In the genomic region with DNA sequence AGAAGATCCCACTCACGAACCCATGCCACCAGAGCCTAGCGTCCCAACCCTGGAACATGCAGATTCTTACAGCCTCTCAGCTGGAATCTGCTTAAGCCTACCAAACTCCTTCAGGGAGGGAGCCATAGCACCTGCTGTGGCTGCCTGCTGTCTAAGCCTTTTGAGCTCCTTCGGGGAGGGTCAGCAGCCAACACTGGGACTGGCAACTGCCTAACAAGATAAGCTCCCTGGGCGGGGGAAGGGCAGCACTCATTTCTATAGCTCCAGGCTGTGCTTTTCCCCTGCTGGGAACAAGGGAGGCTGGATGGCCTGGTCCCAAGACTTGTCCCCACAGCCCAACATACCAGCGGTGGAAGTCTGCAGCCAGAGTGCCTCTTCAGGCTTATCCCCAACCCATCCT, we compare ENCODE assay signal across 18 cellular contexts.
DNase-seq lines count a peak whose midpoint lies in the region; TF ChIP-seq lines count a peak whose summit lies in the region.
"Had no signal": no experiment of that assay in that cellular context is flagged by ENCODE, and none has a peak within 500 bp of the region (broad histone marks: within the 10 kb centered on the region; RNA-seq: fewer than 3 reads in every experiment).

No MANE protein-coding gene starts in this region.

- H3K4me1 Mint-ChIP-seq in endodermal cell = peaks cover 2% of the 10 kb centered on the region
- H3K4me1 Mint-ChIP-seq in neural progenitor cell = no peaks in the 10 kb centered on the region
- H3K4me1 Mint-ChIP-seq in nephron progenitor cell = no peaks in the 10 kb centered on the region
- no peaks in the 10 kb centered on the region for H3K4me1 Mint-ChIP-seq in activated T-helper 1 cell treated with anti-CD3 and anti-CD28 coated beads, Interleukin-12 subunit alpha, Interleukin-12 subunit beta, Interleukin-2, Interleukin-4 antibody, amounts not matched to agents 30 ng/mL and 10 ng/mL and 1 ng/mL, durations not matched to agents 14 hours and 24 hours and 36 hours (ENCODE audit: low read depth)

- WGBS in endodermal cell (ENCODE audit: insufficient coverage in 1 of 2, insufficient read length in 1 of 2), 2 experiments = 77 to 82% methylated on average over 2 to 5 of the region's 5 CpGs

- peaks cover 3% of the 10 kb centered on the region for H3K4me1 ChIP-seq in endodermal cell (ENCODE audit: control insufficient read depth, insufficient read depth, low read length)
- no peaks in the 10 kb centered on the region for H3K4me1 ChIP-seq in neural progenitor cell
- H3K4me1 ChIP-seq in osteoblast (ENCODE audit: insufficient read depth, low read length) = no peaks in the 10 kb centered on the region
- H3K4me1 ChIP-seq: A549 had no signal

- H3K9ac ChIP-seq in endodermal cell (ENCODE audit: extremely low read depth, low read length, poor library complexity, severe bottlenecking) (no peak overlapping the region), neural progenitor cell (no peak overlapping the region)

- DNase-seq in NCI-H524 (lab: John Stamatoyannopoulos, UW) (peak; percentile 54 to 85), NCI-H524 treated with DMSO at 0.1 percent for 48 hours (lab: John Stamatoyannopoulos, UW) (no peak), WERI-Rb-1 (peak; percentile 87), endodermal cell (peak; percentile 82), neural progenitor cell (ENCODE audit: low spot score) (peak; percentile 50), osteoblast (ENCODE audit: insufficient read length, low spot score, missing footprints) (no peak), nephron progenitor cell (no peak)
- no peak for DNase-seq in activated T-helper 1 cell treated with anti-CD3 and anti-CD28 coated beads, Interleukin-12 subunit alpha, Interleukin-12 subunit beta, Interleukin-2, Interleukin-4 antibody, amounts not matched to agents 30 ng/mL and 10 ng/mL and 1 ng/mL, durations not matched to agents 14 hours and 24 hours and 36 hours (ENCODE audit: low spot score)
- DNase-seq: AML-193; CD4-positive, alpha-beta T cell; DMS153; DMS79; GF-D8; GOT3; H9 had no signal

- no peak overlapping the region for H3K27ac Mint-ChIP-seq in endodermal cell
- no peak overlapping the region for H3K27ac Mint-ChIP-seq in neural progenitor cell
- no peak overlapping the region for H3K27ac Mint-ChIP-seq in nephron progenitor cell
- H3K27ac Mint-ChIP-seq in activated T-helper 1 cell treated with anti-CD3 and anti-CD28 coated beads, Interleukin-12 subunit alpha, Interleukin-12 subunit beta, Interleukin-2, Interleukin-4 antibody, amounts not matched to agents 30 ng/mL and 10 ng/mL and 1 ng/mL, durations not matched to agents 14 hours and 24 hours and 36 hours = no peak overlapping the region
- H3K27ac Mint-ChIP-seq: CD4-positive, alpha-beta T cell; H9 had no signal

- intact Hi-C loops in activated T-helper 1 cell treated with anti-CD3 and anti-CD28 coated beads, Interleukin-12 subunit alpha, Interleukin-12 subunit beta, Interleukin-2, Interleukin-4 antibody, amounts not matched to agents 30 ng/mL and 10 ng/mL and 1 ng/mL, durations not matched to agents 14 hours and 24 hours and 36 hours (cut with micrococcal nuclease) = no loop called here

- H3K27me3 Mint-ChIP-seq in endodermal cell (ENCODE audit: insufficient read depth) (peaks cover 36% of the 10 kb centered on the region), neural progenitor cell (ENCODE audit: insufficient read depth, low read depth) (no peaks in the 10 kb centered on the region), nephron progenitor cell (ENCODE audit: low read depth, poor library complexity) (no peaks in the 10 kb centered on the region)
- no peaks in the 10 kb centered on the region for H3K27me3 Mint-ChIP-seq in activated T-helper 1 cell treated with anti-CD3 and anti-CD28 coated beads, Interleukin-12 subunit alpha, Interleukin-12 subunit beta, Interleukin-2, Interleukin-4 antibody, amounts not matched to agents 30 ng/mL and 10 ng/mL and 1 ng/mL, durations not matched to agents 14 hours and 24 hours and 36 hours (ENCODE audit: insufficient read depth)

- H3K4me2 ChIP-seq in neural progenitor cell = no peak overlapping the region
- no peak overlapping the region for H3K4me2 ChIP-seq in osteoblast (ENCODE audit: insufficient read depth, low read length)
- H3K4me2 ChIP-seq: A549 had no signal

- no peaks in the 10 kb centered on the region for H3F3A ChIP-seq in neural progenitor cell (ENCODE audit: low read depth)

- no peaks in the 10 kb centered on the region for H3K27me3 ChIP-seq in WERI-Rb-1 (ENCODE audit: insufficient read depth, low read depth, severe bottlenecking)
- peaks cover 28% of the 10 kb centered on the region for H3K27me3 ChIP-seq in endodermal cell (ENCODE audit: control insufficient read depth, insufficient read depth, low read length, poor library complexity, severe bottlenecking)
- H3K27me3 ChIP-seq in neural progenitor cell = no peaks in the 10 kb centered on the region
- no peaks in the 10 kb centered on the region for H3K27me3 ChIP-seq in osteoblast (ENCODE audit: insufficient read depth, low read length)

- no peaks in the 10 kb centered on the region for H3K9me3 ChIP-seq in WERI-Rb-1 (ENCODE audit: severe bottlenecking)
- H3K9me3 ChIP-seq in endodermal cell (ENCODE audit: control insufficient read depth, low read length) = peaks cover 4% of the 10 kb centered on the region
- H3K9me3 ChIP-seq in neural progenitor cell (ENCODE audit: low read depth) = no peaks in the 10 kb centered on the region
- no peaks in the 10 kb centered on the region for H3K9me3 ChIP-seq in osteoblast (ENCODE audit: low read depth, low read length)
- H3K9me3 ChIP-seq: A549 had no signal

- peaks cover 35% of the 10 kb centered on the region for H3K9me3 Mint-ChIP-seq in endodermal cell
- peaks cover 3% of the 10 kb centered on the region for H3K9me3 Mint-ChIP-seq in neural progenitor cell
- peaks cover 47% of the 10 kb centered on the region for H3K9me3 Mint-ChIP-seq in nephron progenitor cell
- H3K9me3 Mint-ChIP-seq in activated T-helper 1 cell treated with anti-CD3 and anti-CD28 coated beads, Interleukin-12 subunit alpha, Interleukin-12 subunit beta, Interleukin-2, Interleukin-4 antibody, amounts not matched to agents 30 ng/mL and 10 ng/mL and 1 ng/mL, durations not matched to agents 14 hours and 24 hours and 36 hours = peaks cover 6% of the 10 kb centered on the region

- H3K36me3 ChIP-seq in WERI-Rb-1 (no peaks in the 10 kb centered on the region), endodermal cell (ENCODE audit: control insufficient read depth, insufficient read depth, low read length) (no peaks in the 10 kb centered on the region), neural progenitor cell (no peaks in the 10 kb centered on the region), osteoblast (ENCODE audit: insufficient read depth, low read length) (no peaks in the 10 kb centered on the region)

- H4K20me1 ChIP-seq in neural progenitor cell (ENCODE audit: low read depth) (no peaks in the 10 kb centered on the region), osteoblast (ENCODE audit: insufficient read depth, low read length) (no peaks in the 10 kb centered on the region)

- H2AFZ ChIP-seq in neural progenitor cell (replicated peaks) (no peak overlapping the region), osteoblast (ENCODE audit: low read length) (no peak overlapping the region)

- H3K4me3 ChIP-seq in WERI-Rb-1 (ENCODE audit: low read depth, low read length) (no peak overlapping the region), endodermal cell (ENCODE audit: low read length) (peak overlapping the region; percentile 15), neural progenitor cell (no peak overlapping the region), osteoblast (ENCODE audit: insufficient read depth, low read length) (no peak overlapping the region)
- H3K4me3 ChIP-seq: A549 had no signal

- H3K4me3 Mint-ChIP-seq in endodermal cell = no peak overlapping the region
- H3K4me3 Mint-ChIP-seq in neural progenitor cell = no peak overlapping the region
- no peak overlapping the region for H3K4me3 Mint-ChIP-seq in nephron progenitor cell
- H3K4me3 Mint-ChIP-seq in activated T-helper 1 cell treated with anti-CD3 and anti-CD28 coated beads, Interleukin-12 subunit alpha, Interleukin-12 subunit beta, Interleukin-2, Interleukin-4 antibody, amounts not matched to agents 30 ng/mL and 10 ng/mL and 1 ng/mL, durations not matched to agents 14 hours and 24 hours and 36 hours = no peak overlapping the region
- H3K4me3 Mint-ChIP-seq: CD4-positive, alpha-beta T cell; H9 had no signal

- peaks cover 3% of the 10 kb centered on the region for H3K36me3 Mint-ChIP-seq in endodermal cell (ENCODE audit: low read depth)
- no peaks in the 10 kb centered on the region for H3K36me3 Mint-ChIP-seq in neural progenitor cell
- H3K36me3 Mint-ChIP-seq in nephron progenitor cell (ENCODE audit: low read depth) = peaks cover 9% of the 10 kb centered on the region
- no peaks in the 10 kb centered on the region for H3K36me3 Mint-ChIP-seq in activated T-helper 1 cell treated with anti-CD3 and anti-CD28 coated beads, Interleukin-12 subunit alpha, Interleukin-12 subunit beta, Interleukin-2, Interleukin-4 antibody, amounts not matched to agents 30 ng/mL and 10 ng/mL and 1 ng/mL, durations not matched to agents 14 hours and 24 hours and 36 hours (ENCODE audit: low read depth)

- TF ChIP-seq CTCF in WERI-Rb-1 (IDR thresholded peaks at IDR 0.05; ENCODE audit: low read depth, low read length) (no peak), endodermal cell (conservative IDR thresholded peaks at IDR 0.05) (no peak), neural progenitor cell (IDR thresholded peaks at IDR 0.05) (no peak), osteoblast (IDR thresholded peaks at IDR 0.05; ENCODE audit: extremely low read depth, low read depth, low read length) (no peak), nephron progenitor cell (IDR thresholded peaks at IDR 0.05) (no peak)

- no peak overlapping the region for H3K27ac ChIP-seq in WERI-Rb-1
- no peak overlapping the region for H3K27ac ChIP-seq in endodermal cell (ENCODE audit: low read depth, low read length)
- no peak overlapping the region for H3K27ac ChIP-seq in neural progenitor cell
- no peak overlapping the region for H3K27ac ChIP-seq in osteoblast (ENCODE audit: low read depth, low read length)
- H3K27ac ChIP-seq: 22Rv1, A549, C4-2B had no signal

- H3K79me2 ChIP-seq in neural progenitor cell (ENCODE audit: low read depth) (no peaks in the 10 kb centered on the region), osteoblast (ENCODE audit: insufficient read depth, low read length) (no peaks in the 10 kb centered on the region)

Comparison
In these comparisons a context has a peak if more than half of its experiments do, and no peak if none do; other contexts are left out.
1. DNase-seq: peak in NCI-H524 (2 of 2), WERI-Rb-1 (single experiment), endodermal cell (single experiment) and neural progenitor cell (single experiment); none in NCI-H524 treated with DMSO at 0.1 percent for 48 hours (single experiment), osteoblast (single experiment), nephron progenitor cell (single experiment) and activated T-helper 1 cell treated with anti-CD3 and anti-CD28 coated beads, Interleukin-12 subunit alpha, Interleukin-12 subunit beta, Interleukin-2, Interleukin-4 antibody, amounts not matched to agents 30 ng/mL and 10 ng/mL and 1 ng/mL, durations not matched to agents 14 hours and 24 hours and 36 hours (single experiment).